8 cellular contexts compared by ENCODE assay signal in genomic region chr19:47483800-47484690, GRCh38.
DNase-seq lines count a peak whose midpoint lies in the region; ATAC-seq and TF ChIP-seq lines count a peak whose summit lies in the region.

TSS of gene KPTN (minus strand) at chr19:47484219. CDS start at chr19:47484160, 59 bp downstream.

- DNase-seq in NCI-H2029 treated with DMSO at 0.1 percent for 48 hours (lab: John Stamatoyannopoulos, UW) (peak; percentile 74), T-helper 9 cell (peak; percentile 86), astrocyte of the hippocampus (ENCODE audit: low read depth, low spot score) (peak; percentile 97), hippocampal formation (lab: John Stamatoyannopoulos, UW) (peak; percentile 87 to 92), retina (peak; percentile 96)

- peak; percentile 76 for TF ChIP-seq POLR2A in GM15510 (IDR thresholded peaks at IDR 0.05; ENCODE audit: borderline replicate concordance, extremely low read depth, insufficient read length)

- peak; percentile 61 for ATAC-seq in HG02973 (IDR thresholded peaks at IDR 0.05; ENCODE audit: unreplicated experiment)
- ATAC-seq in HG03469 (IDR thresholded peaks at IDR 0.05; ENCODE audit: unreplicated experiment), result no peak
